ENCODE assay signal across 12 cellular contexts in the genomic region with DNA sequence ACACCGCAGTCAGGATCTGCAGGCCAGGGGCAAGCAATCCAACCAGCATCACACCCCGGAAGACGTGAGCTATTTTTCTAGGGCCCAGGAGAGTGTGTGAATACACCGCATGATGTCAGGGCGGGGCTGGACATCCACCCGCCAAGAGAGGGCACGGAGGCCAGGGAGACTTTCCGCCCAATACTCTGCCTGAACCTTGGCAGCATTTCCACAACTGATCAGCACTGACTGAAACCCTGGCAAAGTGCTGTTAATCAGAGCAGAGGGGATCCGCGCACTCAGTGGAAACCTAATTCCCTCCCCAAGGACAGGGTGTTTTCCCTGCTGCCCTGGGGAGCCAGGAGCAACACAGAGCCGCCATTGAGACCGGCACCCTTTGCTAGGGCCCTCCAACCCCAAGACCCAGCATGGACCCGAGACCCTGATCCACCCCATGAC.
"Had no signal": no experiment of that assay in that cellular context is flagged by ENCODE, and none has a peak within 500 bp of the region (broad histone marks: within the 10 kb centered on the region; RNA-seq: fewer than 3 reads in every experiment).

No MANE protein-coding gene starts in this region.

- H3K27me3 ChIP-seq: testis had no signal

- H3K4me3 ChIP-seq: testis had no signal

- H3K9me3 ChIP-seq: testis had no signal

- H3K27ac ChIP-seq: testis had no signal

- DNase-seq: activated CD4-positive, alpha-beta T cell treated with anti-CD3 and anti-CD28 coated beads, Interleukin-2, amount 10 ng/mL, durations not matched to agents 24 days and 14 days; activated naive CD4-positive, alpha-beta T cell treated with anti-CD3 and anti-CD28 coated beads, Interleukin-2, amount 50 U/mL, for 16 hours; effector memory CD4-positive, alpha-beta T cell; erythroblast; head of caudate nucleus; mesenchymal stem cell; small intestine; stimulated activated naive CD4-positive, alpha-beta T cell; T-helper 17 cell; testis had no signal

- H3K4me1 ChIP-seq: testis had no signal

- ATAC-seq: left lobe of liver, T-helper 17 cell, WTC11 had no signal
